In the genomic region with DNA sequence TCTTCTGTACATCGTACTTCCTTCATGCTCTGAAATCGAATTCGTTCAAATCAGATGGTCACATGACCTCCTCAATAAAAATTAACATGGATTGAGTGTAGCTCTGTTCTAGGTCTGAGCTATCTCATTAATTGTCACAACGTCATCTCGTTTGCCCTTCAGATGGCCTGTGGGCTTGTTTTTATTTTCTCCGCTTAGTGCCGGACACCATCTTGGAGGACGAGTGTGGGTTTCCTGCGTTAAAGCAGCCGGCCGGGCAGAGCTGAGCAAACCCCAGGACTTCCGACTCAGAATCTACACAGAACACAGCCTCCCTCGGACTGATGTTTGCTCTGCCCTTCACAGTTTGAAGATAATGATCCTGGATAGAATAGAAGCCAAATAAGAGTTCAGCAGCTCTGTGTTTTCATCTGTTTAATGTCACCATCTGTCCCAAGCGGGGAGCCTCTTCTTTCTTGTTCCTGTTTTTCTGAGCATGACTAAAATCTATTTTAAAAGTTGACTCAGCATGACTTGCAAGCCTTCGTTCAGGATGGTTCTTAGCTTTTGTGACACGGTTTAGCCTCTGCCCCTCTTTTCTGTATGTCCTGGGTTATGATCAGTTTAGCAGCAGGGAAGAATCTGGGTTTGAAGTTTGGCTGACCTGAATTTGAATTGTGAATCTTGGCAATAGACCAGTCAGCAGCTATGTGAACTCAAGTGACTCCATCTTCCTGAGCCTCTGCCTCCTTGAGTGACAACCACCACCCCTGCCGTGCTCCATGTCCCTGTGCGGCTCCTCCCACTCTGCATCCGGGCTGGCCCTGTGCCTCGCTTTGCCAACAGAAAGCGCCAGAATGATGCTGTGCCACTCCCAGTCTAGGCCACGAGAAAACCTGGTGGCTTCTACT, we compare ENCODE assay signal across 9 cellular contexts. TPM values are rescaled to one million over a fixed set of nuclear protein-coding genes. Genes with fewer than 3 reads are reported as not detected.
DNase-seq lines count a peak whose midpoint lies in the region; ATAC-seq and TF ChIP-seq lines count a peak whose summit lies in the region.
"Had no signal": no experiment of that assay in that cellular context is flagged by ENCODE, and none has a peak within 500 bp of the region (broad histone marks: within the 10 kb centered on the region; RNA-seq: fewer than 3 reads in every experiment).

No MANE protein-coding gene starts in this region.

- no peaks in the 10 kb centered on the region for H3K27me3 ChIP-seq in stomach smooth muscle (ENCODE audit: control insufficient read depth in 1 of 2, insufficient read depth in 2 of 2, low read length in 2 of 2)

- POLR2A ChIA-PET in GM10248 (lab: Yijun Ruan, JAX), result no interaction called here

- CTCF ChIA-PET in GM10248 (lab: Yijun Ruan, JAX), result interaction anchor here (1.0 to 2.3 kb wide), 4 partner anchors 13 to 167 kb away, joined by 3 to 6 read pairs (median 3); partner anchors contain the start of gene GALNTL5

- DNase-seq in GM10248 (ENCODE audit: extremely low spot score), result peak; percentile 33
- DNase-seq in SKM-1 treated with dmso at 0.1 percent for 144 hours (lab: John Stamatoyannopoulos, UW; ENCODE audit: unreplicated experiment), result peak; percentile 63
- DNase-seq in inferior parietal cortex (ENCODE audit: extremely low spot score), result peak; percentile 53
- DNase-seq in endothelial cell (ENCODE audit: low spot score), result no peak
- no peak for DNase-seq in activated CD4-positive, CD25-positive, alpha-beta regulatory T cell treated with anti-CD3 and anti-CD28 coated beads, Interleukin-2, amount 50 U/mL, for 72 hours
- DNase-seq in COLO829 (ENCODE audit: low spot score), result no peak

- peaks cover 3% of the 10 kb centered on the region for H3K27me3 Mint-ChIP-seq in endothelial cell (ENCODE audit: unreplicated experiment)

- H3K4me3 ChIP-seq in stomach smooth muscle (ENCODE audit: low read length in 2 of 2), result peak overlapping the region; percentile 44 to 63

- TF ChIP-seq CTCF in GM10248 (IDR thresholded peaks at IDR 0.05; ENCODE audit: control extremely low read depth, extremely low read depth, low read depth, missing control alignments) (no peak), endothelial cell (IDR thresholded peaks at IDR 0.05; ENCODE audit: unreplicated experiment) (no peak)

- no peak overlapping the region for H3K4me3 Mint-ChIP-seq in endothelial cell (ENCODE audit: unreplicated experiment)

- no peak overlapping the region for H3K27ac Mint-ChIP-seq in endothelial cell (ENCODE audit: unreplicated experiment)

- H3K9me3 Mint-ChIP-seq in endothelial cell (ENCODE audit: unreplicated experiment), result no peaks in the 10 kb centered on the region

- H3K36me3 Mint-ChIP-seq in endothelial cell (ENCODE audit: low read depth, unreplicated experiment), result no peaks in the 10 kb centered on the region

- peak; percentile 64 for ATAC-seq in HG03095 (IDR thresholded peaks at IDR 0.05; ENCODE audit: unreplicated experiment)
- ATAC-seq: HCT116 had no signal

- H3K4me1 ChIP-seq in stomach smooth muscle (ENCODE audit: control insufficient read depth, insufficient read depth, low read length), result peaks cover 11% of the 10 kb centered on the region

- peak overlapping the region; percentile 12 to 47 for H3K9ac ChIP-seq in stomach smooth muscle (ENCODE audit: low read length in 2 of 2)

- H3K36me3 ChIP-seq in stomach smooth muscle (ENCODE audit: control insufficient read depth in 2 of 2, insufficient read depth in 2 of 2, low read length in 2 of 2), result no peaks in the 10 kb centered on the region

- H3K9me3 ChIP-seq in stomach smooth muscle (ENCODE audit: control insufficient read depth in 2 of 2, low read length in 2 of 2), result no peaks in the 10 kb centered on the region

- H3K27ac ChIP-seq in stomach smooth muscle (ENCODE audit: low read length), result peak overlapping the region; percentile 64

- H3K4me1 Mint-ChIP-seq in endothelial cell (ENCODE audit: unreplicated experiment), result peaks cover 2% of the 10 kb centered on the region

RNA-seq across cellular contexts. Expression of gene GALNTL5, which starts 30.6 kb away (rescaled TPM):
- not detected for total RNA-seq in endothelial cell (ENCODE audit: unreplicated experiment)

RNA-seq across cellular contexts. Expression of gene PRKAG2, which starts 48.8 kb away (rescaled TPM):
- total RNA-seq in endothelial cell (ENCODE audit: unreplicated experiment), result 16.0 TPM

Comparison
In these comparisons a context has a peak if more than half of its experiments do, and no peak if none do; other contexts are left out.
1. DNase-seq: peak in GM10248 (single experiment), SKM-1 treated with dmso at 0.1 percent for 144 hours (single experiment) and inferior parietal cortex (single experiment); none in endothelial cell (single experiment), activated CD4-positive, CD25-positive, alpha-beta regulatory T cell treated with anti-CD3 and anti-CD28 coated beads, Interleukin-2, amount 50 U/mL, for 72 hours (single experiment) and COLO829 (single experiment).